1 cellular context compared by ENCODE assay signal in the genomic region with DNA sequence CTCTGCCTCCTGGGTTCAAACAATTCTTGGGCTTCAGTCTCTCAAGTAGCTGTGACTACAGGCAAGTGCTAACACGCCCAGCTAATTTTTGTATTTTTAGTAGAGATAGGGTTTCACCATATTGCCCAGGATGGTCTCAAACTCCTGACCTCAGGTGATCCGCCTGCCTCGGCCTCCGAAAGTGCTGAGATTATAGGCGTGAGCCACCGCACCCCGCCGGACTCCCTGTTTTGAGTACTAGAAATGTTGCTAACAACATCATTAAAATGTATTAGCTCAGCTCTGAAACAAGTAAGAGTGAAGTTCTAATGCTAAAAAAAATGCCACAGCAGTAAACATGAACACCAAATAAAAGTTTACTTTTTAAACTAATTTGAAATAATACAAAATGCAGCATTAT.
TF ChIP-seq lines count a peak whose summit lies in the region.

No MANE protein-coding gene starts in this region.

TF ChIP-seq in GM23338, 12 proteins besides CTCF, POLR2A, EP300 and RAD21 (continued from another document):
- TF ChIP-seq, protein P1, sequence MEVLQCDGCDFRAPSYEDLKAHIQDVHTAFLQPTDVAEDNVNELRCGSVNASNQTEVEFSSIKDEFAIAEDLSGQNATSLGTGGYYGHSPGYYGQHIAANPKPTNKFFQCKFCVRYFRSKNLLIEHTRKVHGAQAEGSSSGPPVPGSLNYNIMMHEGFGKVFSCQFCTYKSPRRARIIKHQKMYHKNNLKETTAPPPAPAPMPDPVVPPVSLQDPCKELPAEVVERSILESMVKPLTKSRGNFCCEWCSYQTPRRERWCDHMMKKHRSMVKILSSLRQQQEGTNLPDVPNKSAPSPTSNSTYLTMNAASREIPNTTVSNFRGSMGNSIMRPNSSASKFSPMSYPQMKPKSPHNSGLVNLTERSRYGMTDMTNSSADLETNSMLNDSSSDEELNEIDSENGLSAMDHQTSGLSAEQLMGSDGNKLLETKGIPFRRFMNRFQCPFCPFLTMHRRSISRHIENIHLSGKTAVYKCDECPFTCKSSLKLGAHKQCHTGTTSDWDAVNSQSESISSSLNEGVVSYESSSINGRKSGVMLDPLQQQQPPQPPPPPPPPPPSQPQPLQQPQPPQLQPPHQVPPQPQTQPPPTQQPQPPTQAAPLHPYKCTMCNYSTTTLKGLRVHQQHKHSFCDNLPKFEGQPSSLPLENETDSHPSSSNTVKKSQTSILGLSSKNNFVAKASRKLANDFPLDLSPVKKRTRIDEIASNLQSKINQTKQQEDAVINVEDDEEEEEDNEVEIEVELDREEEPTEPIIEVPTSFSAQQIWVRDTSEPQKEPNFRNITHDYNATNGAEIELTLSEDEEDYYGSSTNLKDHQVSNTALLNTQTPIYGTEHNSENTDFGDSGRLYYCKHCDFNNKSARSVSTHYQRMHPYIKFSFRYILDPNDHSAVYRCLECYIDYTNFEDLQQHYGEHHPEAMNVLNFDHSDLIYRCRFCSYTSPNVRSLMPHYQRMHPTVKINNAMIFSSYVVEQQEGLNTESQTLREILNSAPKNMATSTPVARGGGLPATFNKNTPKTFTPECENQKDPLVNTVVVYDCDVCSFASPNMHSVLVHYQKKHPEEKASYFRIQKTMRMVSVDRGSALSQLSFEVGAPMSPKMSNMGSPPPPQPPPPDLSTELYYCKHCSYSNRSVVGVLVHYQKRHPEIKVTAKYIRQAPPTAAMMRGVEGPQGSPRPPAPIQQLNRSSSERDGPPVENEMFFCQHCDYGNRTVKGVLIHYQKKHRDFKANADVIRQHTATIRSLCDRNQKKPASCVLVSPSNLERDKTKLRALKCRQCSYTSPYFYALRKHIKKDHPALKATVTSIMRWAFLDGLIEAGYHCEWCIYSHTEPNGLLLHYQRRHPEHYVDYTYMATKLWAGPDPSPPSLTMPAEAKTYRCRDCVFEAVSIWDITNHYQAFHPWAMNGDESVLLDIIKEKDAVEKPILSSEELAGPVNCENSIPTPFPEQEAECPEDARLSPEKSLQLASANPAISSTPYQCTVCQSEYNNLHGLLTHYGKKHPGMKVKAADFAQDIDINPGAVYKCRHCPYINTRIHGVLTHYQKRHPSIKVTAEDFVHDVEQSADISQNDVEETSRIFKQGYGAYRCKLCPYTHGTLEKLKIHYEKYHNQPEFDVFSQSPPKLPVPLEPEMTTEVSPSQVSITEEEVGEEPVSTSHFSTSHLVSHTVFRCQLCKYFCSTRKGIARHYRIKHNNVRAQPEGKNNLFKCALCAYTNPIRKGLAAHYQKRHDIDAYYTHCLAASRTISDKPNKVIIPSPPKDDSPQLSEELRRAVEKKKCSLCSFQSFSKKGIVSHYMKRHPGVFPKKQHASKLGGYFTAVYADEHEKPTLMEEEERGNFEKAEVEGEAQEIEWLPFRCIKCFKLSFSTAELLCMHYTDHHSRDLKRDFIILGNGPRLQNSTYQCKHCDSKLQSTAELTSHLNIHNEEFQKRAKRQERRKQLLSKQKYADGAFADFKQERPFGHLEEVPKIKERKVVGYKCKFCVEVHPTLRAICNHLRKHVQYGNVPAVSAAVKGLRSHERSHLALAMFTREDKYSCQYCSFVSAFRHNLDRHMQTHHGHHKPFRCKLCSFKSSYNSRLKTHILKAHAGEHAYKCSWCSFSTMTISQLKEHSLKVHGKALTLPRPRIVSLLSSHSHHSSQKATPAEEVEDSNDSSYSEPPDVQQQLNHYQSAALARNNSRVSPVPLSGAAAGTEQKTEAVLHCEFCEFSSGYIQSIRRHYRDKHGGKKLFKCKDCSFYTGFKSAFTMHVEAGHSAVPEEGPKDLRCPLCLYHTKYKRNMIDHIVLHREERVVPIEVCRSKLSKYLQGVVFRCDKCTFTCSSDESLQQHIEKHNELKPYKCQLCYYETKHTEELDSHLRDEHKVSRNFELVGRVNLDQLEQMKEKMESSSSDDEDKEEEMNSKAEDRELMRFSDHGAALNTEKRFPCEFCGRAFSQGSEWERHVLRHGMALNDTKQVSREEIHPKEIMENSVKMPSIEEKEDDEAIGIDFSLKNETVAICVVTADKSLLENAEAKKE (CRISPR knock-in tag; IDR thresholded peaks at IDR 0.05), result no peak
- TF ChIP-seq STAT1 (IDR thresholded peaks at IDR 0.05; ENCODE audit: unreplicated experiment) (no peak), EZH2 (IDR thresholded peaks at IDR 0.05; ENCODE audit: low read depth, unreplicated experiment) (no peak), ZNF331 (CRISPR knock-in tag; IDR thresholded peaks at IDR 0.05; ENCODE audit: low read depth) (no peak), NANOG (IDR thresholded peaks at IDR 0.05; ENCODE audit: borderline replicate concordance) (no peak), ZNF114 (CRISPR knock-in tag; IDR thresholded peaks at IDR 0.05) (no peak), POLR2AphosphoS5 (IDR thresholded peaks at IDR 0.05; ENCODE audit: low read depth) (no peak), CREB1 (CRISPR knock-in tag; IDR thresholded peaks at IDR 0.05; ENCODE audit: low read depth) (no peak)
- TF ChIP-seq, protein P2, sequence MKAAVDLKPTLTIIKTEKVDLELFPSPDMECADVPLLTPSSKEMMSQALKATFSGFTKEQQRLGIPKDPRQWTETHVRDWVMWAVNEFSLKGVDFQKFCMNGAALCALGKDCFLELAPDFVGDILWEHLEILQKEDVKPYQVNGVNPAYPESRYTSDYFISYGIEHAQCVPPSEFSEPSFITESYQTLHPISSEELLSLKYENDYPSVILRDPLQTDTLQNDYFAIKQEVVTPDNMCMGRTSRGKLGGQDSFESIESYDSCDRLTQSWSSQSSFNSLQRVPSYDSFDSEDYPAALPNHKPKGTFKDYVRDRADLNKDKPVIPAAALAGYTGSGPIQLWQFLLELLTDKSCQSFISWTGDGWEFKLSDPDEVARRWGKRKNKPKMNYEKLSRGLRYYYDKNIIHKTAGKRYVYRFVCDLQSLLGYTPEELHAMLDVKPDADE (IDR thresholded peaks at IDR 0.05), result no peak
